Comparison of ENCODE assay signal across 1 cellular context in the genomic region with DNA sequence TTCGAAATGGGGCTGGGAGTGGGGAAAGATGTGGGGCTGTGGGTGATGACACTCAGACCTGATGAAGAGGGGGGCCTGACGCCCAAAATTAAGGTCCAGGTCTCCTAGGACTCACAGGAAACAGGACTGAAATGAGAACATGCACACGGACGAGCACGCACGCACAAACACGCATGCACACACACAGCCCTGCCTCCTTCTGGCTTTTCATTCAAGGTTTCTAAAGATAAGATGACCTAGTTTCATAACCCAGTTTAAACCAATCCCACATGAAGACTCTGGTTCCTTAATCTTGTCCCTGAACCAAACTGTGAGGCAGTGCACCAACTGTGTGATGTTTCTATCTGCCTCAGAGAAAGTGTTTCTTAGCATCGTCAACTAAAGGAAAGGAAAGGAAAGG.
TF ChIP-seq lines count a peak whose summit lies in the region.

No MANE protein-coding gene starts in this region.

TF ChIP-seq in IMR-90, 13 proteins besides CTCF, POLR2A, EP300 and RAD21 (continued from another document):
- TF ChIP-seq, protein P1, sequence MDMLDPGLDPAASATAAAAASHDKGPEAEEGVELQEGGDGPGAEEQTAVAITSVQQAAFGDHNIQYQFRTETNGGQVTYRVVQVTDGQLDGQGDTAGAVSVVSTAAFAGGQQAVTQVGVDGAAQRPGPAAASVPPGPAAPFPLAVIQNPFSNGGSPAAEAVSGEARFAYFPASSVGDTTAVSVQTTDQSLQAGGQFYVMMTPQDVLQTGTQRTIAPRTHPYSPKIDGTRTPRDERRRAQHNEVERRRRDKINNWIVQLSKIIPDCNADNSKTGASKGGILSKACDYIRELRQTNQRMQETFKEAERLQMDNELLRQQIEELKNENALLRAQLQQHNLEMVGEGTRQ (IDR thresholded peaks at IDR 0.05; ENCODE audit: low read depth, low read length) = no peak
- TF ChIP-seq CEBPB (IDR thresholded peaks at IDR 0.05; ENCODE audit: low read depth, low read length) = no peak
